ENCODE assay signal across 15 cellular contexts in genomic region chr17:38322897-38323296, GRCh38. TPM values are rescaled to one million over a fixed set of nuclear protein-coding genes. Genes with fewer than 3 reads are reported as not detected.
DNase-seq lines count a peak whose midpoint lies in the region; ATAC-seq and TF ChIP-seq lines count a peak whose summit lies in the region.
"Had no signal": no experiment of that assay in that cellular context is flagged by ENCODE, and none has a peak within 500 bp of the region (broad histone marks: within the 10 kb centered on the region; RNA-seq: fewer than 3 reads in every experiment).

No MANE protein-coding gene starts in this region.

- 100% methylated on average over 1 of the region's 1 CpG for WGBS in mammary epithelial cell (ENCODE audit: low coverage, missing lambda C conversion rate)

- H3K4me3 Mint-ChIP-seq in chondrocyte (ENCODE audit: unreplicated experiment): no peak overlapping the region
- H3K4me3 Mint-ChIP-seq: B cell; CD4-positive, alpha-beta T cell; H9 had no signal

- CTCF ChIA-PET in OCI-LY7 (lab: Charles Lee; ENCODE audit: unreplicated experiment) (interaction anchor here (1.0 kb wide), 2 partner anchors 11 to 13 kb away, joined by 3 to 5 read pairs; no protein-coding TSS in a partner anchor), mammary epithelial cell (lab: Charles Lee; ENCODE audit: low non-redundant PET) (interaction anchor here (0.6 to 0.7 kb wide), 2 partner anchors 10 to 781 kb away, joined by 3 read pairs; no protein-coding TSS in a partner anchor)

- H3K79me2 ChIP-seq in OCI-LY7 (ENCODE audit: insufficient read depth, low read depth, low read length) (no peaks in the 10 kb centered on the region), parathyroid adenoma (no peaks in the 10 kb centered on the region), mammary epithelial cell (ENCODE audit: insufficient read depth, low read length) (no peaks in the 10 kb centered on the region)

- in situ Hi-C loops in mammary epithelial cell (cut with MboI; ENCODE audit: low sequenced_read_pairs in 2 of 2): no loop called here

- peaks cover 56% of the 10 kb centered on the region for H3K4me1 ChIP-seq in OCI-LY7 (ENCODE audit: insufficient read depth, low read length, poor library complexity, severe bottlenecking)
- H3K4me1 ChIP-seq in parathyroid adenoma: peaks cover 41% of the 10 kb centered on the region
- H3K4me1 ChIP-seq in mammary epithelial cell (ENCODE audit: insufficient read depth, low read length): peaks cover 8% of the 10 kb centered on the region

- H3K4me3 ChIP-seq in OCI-LY7 (ENCODE audit: low read depth, low read length, poor library complexity, severe bottlenecking): no peak overlapping the region
- H3K4me3 ChIP-seq in parathyroid adenoma (ENCODE audit: low read depth, low read length): no peak overlapping the region
- no peak overlapping the region for H3K4me3 ChIP-seq in mammary epithelial cell (replicated peaks in 1 of 3; ENCODE audit: insufficient read depth in 1 of 3, low read depth in 2 of 3, low read length in 3 of 3)
- H3K4me3 ChIP-seq: GM12878, GM23248 had no signal

- peaks cover 22% of the 10 kb centered on the region for H3K36me3 Mint-ChIP-seq in chondrocyte (ENCODE audit: low read depth)

- no peak overlapping the region for H3K4me2 ChIP-seq in OCI-LY7 (ENCODE audit: low read length)
- no peak overlapping the region for H3K4me2 ChIP-seq in parathyroid adenoma (ENCODE audit: low read length)
- no peak overlapping the region for H3K4me2 ChIP-seq in mammary epithelial cell (ENCODE audit: insufficient read depth, low read depth, low read length)

- H3K9me3 ChIP-seq in OCI-LY7 (ENCODE audit: low read length) (no peaks in the 10 kb centered on the region), parathyroid adenoma (ENCODE audit: control insufficient read depth, low read length) (no peaks in the 10 kb centered on the region), mammary epithelial cell (replicated peaks; ENCODE audit: insufficient read depth, low read length) (no peaks in the 10 kb centered on the region)

- TF ChIP-seq CTCF in OCI-LY7 (conservative IDR thresholded peaks at IDR 0.05; ENCODE audit: low read length) (no peak), chondrocyte (IDR thresholded peaks at IDR 0.05) (no peak), parathyroid adenoma (IDR thresholded peaks at IDR 0.05) (no peak), mammary epithelial cell (conservative IDR thresholded peaks at IDR 0.05 in 1 of 2, IDR thresholded peaks at IDR 0.05 in 1 of 2; ENCODE audit: extremely low read depth in 1 of 2, insufficient read depth in 1 of 2, low read depth in 1 of 2, low read length in 2 of 2) (no peak)

- no peak overlapping the region for H3K9ac ChIP-seq in parathyroid adenoma
- no peak overlapping the region for H3K9ac ChIP-seq in mammary epithelial cell (ENCODE audit: insufficient read depth, low read length)
- H3K9ac ChIP-seq: GM23248 had no signal

- no peak overlapping the region for H3K27ac Mint-ChIP-seq in chondrocyte (ENCODE audit: unreplicated experiment)
- H3K27ac Mint-ChIP-seq: B cell; CD4-positive, alpha-beta T cell; H9 had no signal

- H3K27me3 ChIP-seq in parathyroid adenoma (ENCODE audit: control insufficient read depth, insufficient read depth, low read length) (no peaks in the 10 kb centered on the region), mammary epithelial cell (ENCODE audit: insufficient read depth, low read length) (no peaks in the 10 kb centered on the region)

- BruUV-seq in OCI-LY7 (replicated peaks; lab: Mats Ljungman, UMichigan): no TSS peak
- BruUV-seq in mammary epithelial cell (replicated peaks; lab: Mats Ljungman, UMichigan): no TSS peak

- H3K4me1 Mint-ChIP-seq in chondrocyte (ENCODE audit: low read depth): peaks cover 4% of the 10 kb centered on the region

- POLR2A ChIA-PET in OCI-LY7 (lab: Charles Lee): interaction anchor here (4.1 kb wide), 1 partner anchor 30 kb away, joined by 38 read pairs; the partner anchor contains the start of gene SOCS7

- no peaks in the 10 kb centered on the region for H3K27me3 Mint-ChIP-seq in chondrocyte (ENCODE audit: low read depth)
- H3K27me3 Mint-ChIP-seq: B cell; CD4-positive, alpha-beta T cell had no signal

- no peaks in the 10 kb centered on the region for H3K9me2 ChIP-seq in OCI-LY7 (ENCODE audit: insufficient read depth, low read length)

- DNase-seq in activated effector memory CD4-positive, alpha-beta T cell treated with anti-CD3 and anti-CD28 coated beads, Interleukin-2, amount 50 U/mL, for 16 hours: peak; percentile 8
- no peak for DNase-seq in activated effector memory CD4-positive, alpha-beta T cell treated with Interleukin-2 at 50 U/mL for 16 hours
- DNase-seq in OCI-LY7 (ENCODE audit: low spot score) (no peak), chondrocyte (ENCODE audit: low spot score) (peak; percentile 1), mammary epithelial cell (no peak)
- DNase-seq in stimulated activated CD4-positive, alpha-beta T cell treated with anti-CD3 and anti-CD28 coated beads, Interleukin-1b, Interleukin-23, amount 100 ng/mL, for 48 hours: no peak
- DNase-seq: DMS 273 treated with DMSO at 0.1 percent for 48 hours had no signal

- intact Hi-C loops in OCI-LY7 (cut with micrococcal nuclease; ENCODE audit: unreplicated experiment) (no loop called here), mammary epithelial cell (cut with micrococcal nuclease) (no loop called here)

- ATAC-seq in HG02678 (IDR thresholded peaks at IDR 0.05; ENCODE audit: unreplicated experiment): no peak

- dilution Hi-C loops in mammary epithelial cell (cut with HindIII; ENCODE audit: low sequenced_read_pairs): no loop called here

- no peaks in the 10 kb centered on the region for H3K9me3 Mint-ChIP-seq in chondrocyte (ENCODE audit: low read depth)
- H3K9me3 Mint-ChIP-seq: CD4-positive, alpha-beta T cell; H9 had no signal

- H4K20me1 ChIP-seq in OCI-LY7 (ENCODE audit: insufficient read depth, low read length) (no peaks in the 10 kb centered on the region), mammary epithelial cell (ENCODE audit: insufficient read depth, low read length) (no peaks in the 10 kb centered on the region)

- H3K36me3 ChIP-seq in OCI-LY7 (ENCODE audit: insufficient read depth, low read length) (peaks cover 37% of the 10 kb centered on the region), parathyroid adenoma (ENCODE audit: control insufficient read depth, insufficient read depth, low read length) (no peaks in the 10 kb centered on the region), mammary epithelial cell (ENCODE audit: insufficient read depth, low read length) (peaks cover 10% of the 10 kb centered on the region)

- H3K27ac ChIP-seq in OCI-LY7 (ENCODE audit: low read depth, low read length, poor library complexity, severe bottlenecking): peak overlapping the region; percentile 17
- H3K27ac ChIP-seq in parathyroid adenoma: peak overlapping the region; percentile 97
- H3K27ac ChIP-seq in mammary epithelial cell (ENCODE audit: insufficient read depth, low read depth, low read length): no peak overlapping the region
- H3K27ac ChIP-seq: GM23248 had no signal

- no peak overlapping the region for H2AFZ ChIP-seq in OCI-LY7 (ENCODE audit: low read length)
- H2AFZ ChIP-seq in parathyroid adenoma: no peak overlapping the region
- no peak overlapping the region for H2AFZ ChIP-seq in mammary epithelial cell (ENCODE audit: low read depth, low read length)
- H2AFZ ChIP-seq: GM23248 had no signal

RNA-seq across cellular contexts. Expression of gene GPR179, which starts 20.9 kb away (rescaled TPM):
- total RNA-seq in OCI-LY7 (2014; rRNA removed; shearing (Covaris generic)): 0.21 and 0.32 TPM in 2 replicates
- total RNA-seq in OCI-LY7 (2022) (0.06 and 1.1 TPM in 2 replicates), chondrocyte (0.56 TPM in 1 of 3 replicates, not detected in the others), mammary epithelial cell (not detected)
- under 0.01 TPM for polyA plus RNA-seq in mammary epithelial cell
- polyA minus RNA-seq in mammary epithelial cell: not detected
- total RNA-seq: B cell; CD4-positive, alpha-beta T cell; G401; GM23248; H9 had no signal
- polyA plus RNA-seq: GM23248 had no signal

RNA-seq across cellular contexts. Expression of gene MRPL45, which starts 25.9 kb away (rescaled TPM):
- total RNA-seq in OCI-LY7 (2014; rRNA removed; shearing (Covaris generic)): 29.5 and 29.6 TPM in 2 replicates
- total RNA-seq in OCI-LY7 (2022): 41.5 and 45.1 TPM in 2 replicates
- total RNA-seq in chondrocyte: 26.0 to 29.3 TPM (median 27.0 TPM) in 3 replicates
- total RNA-seq in mammary epithelial cell: 10 to 100 TPM; 30.7 to 34.1 TPM
- 47.0 TPM for polyA plus RNA-seq in mammary epithelial cell
- polyA minus RNA-seq in mammary epithelial cell: 29.5 TPM

RNA-seq across cellular contexts. Expression of gene SOCS7, which starts 28.7 kb away (rescaled TPM):
- total RNA-seq in OCI-LY7 (2014; rRNA removed; shearing (Covaris generic)): 27.0 and 36.1 TPM in 2 replicates
- total RNA-seq in OCI-LY7 (2022) (39.1 and 44.9 TPM in 2 replicates), chondrocyte (17.8 to 19.5 TPM (median 17.9 TPM) in 3 replicates), mammary epithelial cell (10 to 100 TPM; 16.2 to 23.2 TPM)
- 9.6 TPM for polyA plus RNA-seq in mammary epithelial cell
- 53.3 TPM for polyA minus RNA-seq in mammary epithelial cell

Comparison
In these comparisons a context has a peak if more than half of its experiments do, and no peak if none do; other contexts are left out.
1. DNase-seq: peak in activated effector memory CD4-positive, alpha-beta T cell treated with anti-CD3 and anti-CD28 coated beads, Interleukin-2, amount 50 U/mL, for 16 hours (single experiment) and chondrocyte (single experiment); none in activated effector memory CD4-positive, alpha-beta T cell treated with Interleukin-2 at 50 U/mL for 16 hours (single experiment), OCI-LY7 (single experiment), mammary epithelial cell (single experiment) and stimulated activated CD4-positive, alpha-beta T cell treated with anti-CD3 and anti-CD28 coated beads, Interleukin-1b, Interleukin-23, amount 100 ng/mL, for 48 hours (single experiment).